ENCODE assay signal across 16 cellular contexts in the genomic region with DNA sequence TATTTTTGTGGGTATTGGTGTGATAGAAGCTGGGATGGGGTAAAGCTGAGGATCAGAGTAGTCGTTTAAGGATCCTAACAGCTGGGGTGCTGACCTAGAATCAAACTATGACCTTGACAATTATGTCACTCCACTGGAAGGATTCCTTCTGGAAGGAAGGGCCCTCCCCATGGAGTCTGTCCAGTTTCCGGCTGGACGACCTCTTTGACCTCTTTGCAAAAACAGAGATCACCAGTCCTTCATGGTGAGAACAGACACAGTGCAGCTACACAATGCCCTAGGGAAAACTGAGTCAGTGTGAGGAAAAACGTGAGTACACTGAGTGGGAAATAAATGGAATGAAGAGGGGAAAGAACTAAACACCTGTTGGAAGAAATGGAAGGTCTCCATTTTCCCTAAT.
DNase-seq lines count a peak whose midpoint lies in the region; ATAC-seq and TF ChIP-seq lines count a peak whose summit lies in the region.
"Had no signal": no experiment of that assay in that cellular context is flagged by ENCODE, and none has a peak within 500 bp of the region (broad histone marks: within the 10 kb centered on the region; RNA-seq: fewer than 3 reads in every experiment).

No MANE protein-coding gene starts in this region.

- H2AFZ ChIP-seq in mesenchymal stem cell (ENCODE audit: low read depth, low read length), result no peak overlapping the region
- H2AFZ ChIP-seq: GM23338 had no signal

- H2BK12ac ChIP-seq in mesenchymal stem cell (ENCODE audit: low read length in 2 of 2), result no peak overlapping the region

- H2AK5ac ChIP-seq in mesenchymal stem cell (ENCODE audit: low read length, severe bottlenecking), result no peak overlapping the region

- no peak overlapping the region for H2BK120ac ChIP-seq in mesenchymal stem cell (ENCODE audit: low read depth, low read length)

- H3K27ac ChIP-seq in heart right ventricle, result no peak overlapping the region
- no peak overlapping the region for H3K27ac ChIP-seq in mesenchymal stem cell (ENCODE audit: low read length, poor library complexity, severe bottlenecking)
- H3K27ac ChIP-seq: BLaER1 had no signal

- H3K4me1 Mint-ChIP-seq in progenitor cell of endocrine pancreas (ENCODE audit: low read depth), result no peaks in the 10 kb centered on the region
- H3K4me1 Mint-ChIP-seq: GM23338 had no signal

- no peak overlapping the region for H2BK5ac ChIP-seq in mesenchymal stem cell (ENCODE audit: low read depth, low read length, poor library complexity, severe bottlenecking)

- H4K8ac ChIP-seq in mesenchymal stem cell (ENCODE audit: low read length), result no peak overlapping the region

- no peaks in the 10 kb centered on the region for H3K27me3 ChIP-seq in heart right ventricle
- no peaks in the 10 kb centered on the region for H3K27me3 ChIP-seq in mesenchymal stem cell (ENCODE audit: control insufficient read depth in 1 of 2, insufficient read depth in 1 of 2, low read length in 2 of 2)
- H3K27me3 ChIP-seq: BLaER1 had no signal

- no peak overlapping the region for H3K18ac ChIP-seq in mesenchymal stem cell (ENCODE audit: low read depth in 1 of 2, low read length in 2 of 2)

- intact Hi-C loops in heart right ventricle (cut with DNase I) (no loop called here), Right ventricle myocardium superior (cut with DNase I) (no loop called here)

- no peaks in the 10 kb centered on the region for H3K79me1 ChIP-seq in mesenchymal stem cell (replicated peaks; ENCODE audit: low read length, poor library complexity, severe bottlenecking)

- WGBS in heart right ventricle, 2 donors, result 36 to 39% methylated on average over 4 of the region's 4 CpGs
- 13% methylated on average over 4 of the region's 4 CpGs for WGBS in mesenchymal stem cell

- TF ChIP-seq CTCF in heart right ventricle (IDR thresholded peaks at IDR 0.05), result no peak
- TF ChIP-seq CTCF in choroid plexus epithelial cell (conservative IDR thresholded peaks at IDR 0.05; ENCODE audit: low read depth, low read length), result no peak
- no peak for TF ChIP-seq CTCF in progenitor cell of endocrine pancreas (IDR thresholded peaks at IDR 0.05; ENCODE audit: unreplicated experiment)

- H3K36me3 Mint-ChIP-seq in progenitor cell of endocrine pancreas (ENCODE audit: insufficient read depth), result no peaks in the 10 kb centered on the region
- H3K36me3 Mint-ChIP-seq: CD14-positive monocyte; CD8-positive, alpha-beta T cell had no signal

- no peak overlapping the region for H3K4me3 Mint-ChIP-seq in progenitor cell of endocrine pancreas (ENCODE audit: low read depth)
- H3K4me3 Mint-ChIP-seq: CD14-positive monocyte; CD8-positive, alpha-beta T cell; GM23338 had no signal

- peaks cover 3% of the 10 kb centered on the region for H3K9me3 Mint-ChIP-seq in progenitor cell of endocrine pancreas (ENCODE audit: low read depth)
- H3K9me3 Mint-ChIP-seq: GM23338 had no signal

- H3K14ac ChIP-seq in mesenchymal stem cell (ENCODE audit: low read length in 2 of 2), result no peak overlapping the region

- H3K4me2 ChIP-seq in mesenchymal stem cell (ENCODE audit: low read length, poor library complexity, severe bottlenecking), result no peak overlapping the region
- H3K4me2 ChIP-seq: BLaER1, GM23338 had no signal

- H3K27me3 Mint-ChIP-seq in progenitor cell of endocrine pancreas, result no peaks in the 10 kb centered on the region

- H3K36me3 ChIP-seq in heart right ventricle (no peaks in the 10 kb centered on the region), mesenchymal stem cell (ENCODE audit: control insufficient read depth in 1 of 2, insufficient read depth in 2 of 2, low read depth in 1 of 2, low read length in 2 of 2) (no peaks in the 10 kb centered on the region)
- H3K36me3 ChIP-seq: BLaER1 had no signal

- DNase-seq in heart right ventricle, result peak; percentile 14 to 30
- no peak for DNase-seq in Right ventricle myocardium superior
- DNase-seq in choroid plexus epithelial cell (ENCODE audit: low read depth), result peak; percentile 10
- peak; percentile 17 for DNase-seq in left kidney (ENCODE audit: low read depth, low spot score)
- DNase-seq in mesenchymal stem cell, result peak; percentile 26
- DNase-seq in progenitor cell of endocrine pancreas (ENCODE audit: low spot score, unreplicated experiment), result no peak
- no peak for DNase-seq in NCI-H69 (lab: John Stamatoyannopoulos, UW)
- DNase-seq: 8988T; Calu3; CD8-positive, alpha-beta T cell; DMS79 treated with DMSO at 0.1 percent for 48 hours; GF-D8; HCEC 1CT had no signal

- no peak overlapping the region for H4K91ac ChIP-seq in mesenchymal stem cell (ENCODE audit: low read length)

- no peaks in the 10 kb centered on the region for H3K9me3 ChIP-seq in heart right ventricle
- H3K9me3 ChIP-seq in mesenchymal stem cell (ENCODE audit: control insufficient read depth, low read length), result no peaks in the 10 kb centered on the region
- H3K9me3 ChIP-seq: BLaER1 had no signal

- no peak overlapping the region for H3K27ac Mint-ChIP-seq in progenitor cell of endocrine pancreas
- H3K27ac Mint-ChIP-seq: CD14-positive monocyte; CD8-positive, alpha-beta T cell; GM23338 had no signal

- no peak overlapping the region for H3K4ac ChIP-seq in mesenchymal stem cell (ENCODE audit: low read depth in 1 of 2, low read length in 2 of 2)

- peak in 5 of 8 donors; percentile 16 to 65 (median 51) for ATAC-seq in heart right ventricle
- no peak for ATAC-seq in Right ventricle myocardium superior (ENCODE audit: poor library complexity)
- ATAC-seq: CD8-positive, alpha-beta T cell; GM23338 had no signal

- no peak overlapping the region for H2BK15ac ChIP-seq in mesenchymal stem cell (ENCODE audit: low read depth, poor library complexity, severe bottlenecking)

- H3K23ac ChIP-seq in mesenchymal stem cell (ENCODE audit: low read length in 2 of 2), result no peak overlapping the region

- H3K9ac ChIP-seq in mesenchymal stem cell (ENCODE audit: low read length), result no peak overlapping the region
- H3K9ac ChIP-seq: BLaER1 had no signal

- H3K4me1 ChIP-seq in heart right ventricle, result no peaks in the 10 kb centered on the region
- no peaks in the 10 kb centered on the region for H3K4me1 ChIP-seq in mesenchymal stem cell (ENCODE audit: control insufficient read depth, insufficient read depth, low read depth, low read length)
- H3K4me1 ChIP-seq: BLaER1 had no signal

- no peak overlapping the region for H3K4me3 ChIP-seq in heart right ventricle
- no peak overlapping the region for H3K4me3 ChIP-seq in choroid plexus epithelial cell (ENCODE audit: low read depth, low read length)
- H3K4me3 ChIP-seq in mesenchymal stem cell (ENCODE audit: insufficient read depth in 1 of 2, low read depth in 1 of 2, low read length in 2 of 2), result no peak overlapping the region
- H3K4me3 ChIP-seq: BLaER1, GM23338 had no signal

Comparison
In these comparisons a context has a peak if more than half of its experiments do, and no peak if none do; other contexts are left out.
1. DNase-seq: peak in heart right ventricle (2 of 2), choroid plexus epithelial cell (single experiment), left kidney (single experiment) and mesenchymal stem cell (single experiment); none in Right ventricle myocardium superior (single experiment), progenitor cell of endocrine pancreas (single experiment) and NCI-H69 (single experiment).